Comparison of ENCODE assay signal across 13 cellular contexts in the genomic region with DNA sequence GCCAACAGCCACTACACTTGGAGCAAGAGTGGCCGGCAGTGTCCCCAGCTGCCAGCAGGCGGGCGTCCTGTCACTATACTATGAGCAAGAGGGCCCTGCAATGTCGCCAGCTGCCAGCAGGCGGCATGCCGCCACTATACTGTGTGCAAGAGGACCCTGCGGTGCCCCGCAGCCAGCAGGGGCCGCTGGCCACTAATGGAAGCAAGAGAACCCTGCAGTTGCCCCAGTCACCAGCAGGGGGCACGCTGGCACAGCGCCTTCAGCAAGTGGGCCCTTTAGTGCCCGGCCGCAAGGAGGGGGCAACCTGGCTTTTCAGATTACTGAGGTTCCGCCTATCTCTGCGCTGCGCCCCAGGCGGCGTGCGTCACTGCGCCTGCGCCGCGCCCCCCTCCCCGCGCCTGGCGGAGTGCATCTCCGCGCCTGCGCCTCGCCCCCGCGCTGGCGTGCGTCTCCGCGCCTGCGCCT. TPM values are rescaled to one million over a fixed set of nuclear protein-coding genes. Genes with fewer than 3 reads are reported as not detected.
DNase-seq lines count a peak whose midpoint lies in the region; ATAC-seq, FAIRE-seq and TF ChIP-seq lines count a peak whose summit lies in the region.
"Not testable (repeated sequence)": the region's sequence is repeated elsewhere in the genome, so short reads cannot be mapped to it uniquely, and the experiment has no call there.
"Had no signal": no experiment of that assay in that cellular context is flagged by ENCODE, and none has a peak within 500 bp of the region (broad histone marks: within the 10 kb centered on the region; RNA-seq: fewer than 3 reads in every experiment).

No MANE protein-coding gene starts in this region.

- WGBS in heart right ventricle, 2 donors = 64 to 76% methylated on average over 9 to 24 of the region's 37 CpGs

- FAIRE-seq in bronchial epithelial cell (lab: Jason Lieb, UNC) = not testable (repeated sequence)

- peak; percentile 3 for TF ChIP-seq CTCF in GM13977 (IDR thresholded peaks at IDR 0.05; ENCODE audit: extremely low read depth, insufficient read depth, missing control alignments)
- TF ChIP-seq CTCF in KMS-11 (conservative IDR thresholded peaks at IDR 0.05; ENCODE audit: low read depth, low read length) = peak; percentile 79
- peak; percentile 4 for TF ChIP-seq CTCF in bronchial epithelial cell (IDR thresholded peaks at IDR 0.05; ENCODE audit: insufficient read depth, low read length, severe bottlenecking)
- peak in 7 of 9 donors; percentile 3 to 43 (median 27) for TF ChIP-seq CTCF in heart right ventricle (IDR thresholded peaks at IDR 0.05)
- TF ChIP-seq CTCF in neural progenitor cell (IDR thresholded peaks at IDR 0.05) = peak; percentile 21
- TF ChIP-seq CTCF in thoracic aorta (IDR thresholded peaks at IDR 0.05) = peak; percentile 24

- not testable (repeated sequence) for H3K4me1 Mint-ChIP-seq in neural progenitor cell

- not testable (repeated sequence) for H3K9me3 Mint-ChIP-seq in neural progenitor cell

- H3K36me3 Mint-ChIP-seq in neural progenitor cell = not testable (repeated sequence)

- H3K4me3 ChIP-seq in KMS-11 (IDR thresholded peaks at IDR 0.05; ENCODE audit: insufficient read depth, low read depth, low read length); bronchial epithelial cell (ENCODE audit: low read depth, low read length); heart right ventricle; neural progenitor cell; thoracic aorta: not testable (repeated sequence)

- not testable (repeated sequence) for H3K36me3 ChIP-seq in KMS-11 (ENCODE audit: insufficient read depth); bronchial epithelial cell (ENCODE audit: control insufficient read depth, insufficient read depth, low read length); heart right ventricle; neural progenitor cell; thoracic aorta

- not testable (repeated sequence) for H4K20me1 ChIP-seq in KMS-11 (ENCODE audit: insufficient read depth); neural progenitor cell (ENCODE audit: low read depth)

- not testable (repeated sequence) for H3K4me3 Mint-ChIP-seq in neural progenitor cell

- H3K79me2 ChIP-seq in KMS-11 (ENCODE audit: insufficient read depth, low read depth); neural progenitor cell (ENCODE audit: low read depth): not testable (repeated sequence)

- not testable (repeated sequence) for H3K27ac Mint-ChIP-seq in neural progenitor cell

- DNase-seq in GM13977 (ENCODE audit: low spot score); bronchial epithelial cell (ENCODE audit: low read depth); thoracic aorta (ENCODE audit: low spot score): not testable (repeated sequence)
- DNase-seq in activated CD4-positive, alpha-beta T cell treated with anti-CD3 and anti-CD28 coated beads for 48 hours = peak; percentile 57
- DNase-seq in heart right ventricle (peak in 1 of 2 donors; percentile 27), neural progenitor cell (ENCODE audit: low spot score) (peak; percentile 5)

- not testable (repeated sequence) for H3K27me3 Mint-ChIP-seq in neural progenitor cell (ENCODE audit: insufficient read depth, low read depth)

- not testable (repeated sequence) for H2AFZ ChIP-seq in KMS-11 (ENCODE audit: low read depth); neural progenitor cell (replicated peaks)

- H3K4me2 ChIP-seq in KMS-11, neural progenitor cell: not testable (repeated sequence)

- H3K9ac ChIP-seq in KMS-11, neural progenitor cell: not testable (repeated sequence)

- H3K9me3 ChIP-seq in heart right ventricle (peaks cover 0 to 10% (median 0%) of the 10 kb centered on the region in 11 donors), neural progenitor cell (ENCODE audit: low read depth) (peaks cover 17% of the 10 kb centered on the region)
- not testable (repeated sequence) for H3K9me3 ChIP-seq in thoracic aorta

- intact Hi-C loops in heart right ventricle (cut with DNase I) = not testable (repeated sequence)

- not testable (repeated sequence) for H3K27me3 ChIP-seq in KMS-11 (ENCODE audit: insufficient read depth, low read depth); bronchial epithelial cell (ENCODE audit: control insufficient read depth, insufficient read depth, low read length); heart right ventricle; neural progenitor cell; thoracic aorta (replicated peaks; ENCODE audit: insufficient read depth)

- H3K27ac ChIP-seq in KMS-11, heart right ventricle, neural progenitor cell, thoracic aorta: not testable (repeated sequence)

- H3K4me1 ChIP-seq in KMS-11 (ENCODE audit: low read depth, poor library complexity, severe bottlenecking); heart right ventricle; neural progenitor cell; thoracic aorta (ENCODE audit: control insufficient read depth in 1 of 2, low read depth in 2 of 2): not testable (repeated sequence)

- ATAC-seq in GM21825 (IDR thresholded peaks at IDR 0.05; ENCODE audit: unreplicated experiment) = peak; percentile 27
- peak in 6 of 8 donors; percentile 25 to 81 (median 44) for ATAC-seq in heart right ventricle
- ATAC-seq in thoracic aorta (ENCODE audit: insufficient number of reproducible peaks, low FRiP score, low read depth) = peak; percentile 70

- not testable (repeated sequence) for H3F3A ChIP-seq in neural progenitor cell (ENCODE audit: low read depth)

- in situ Hi-C loops in GM13977 (cut with MboI; ENCODE audit: low pct_unique_long_range_greater_than_20kb, low sequenced_read_pairs, unreplicated experiment) = not testable (repeated sequence)

RNA-seq across cellular contexts. Expression of a gene that starts 53.0 kb away (rescaled TPM):
- total RNA-seq in bronchial epithelial cell (not detected in 2 replicates), heart right ventricle (not detected), neural progenitor cell (ENCODE audit: low replicate concordance) (not detected in 2 replicates), thoracic aorta (not detected)
- polyA plus RNA-seq in heart right ventricle = not detected
- total RNA-seq: activated CD4-positive, alpha-beta T cell treated with anti-CD3 and anti-CD28 coated beads, Interleukin-2, amount 10 ng/mL, durations not matched to agents 7 days and 5 days; omental fat pad; suprapubic skin had no signal
- polyA plus RNA-seq: BJ, IgD-negative memory B cell had no signal

RNA-seq across cellular contexts. Expression of a gene that starts 56.3 kb away (rescaled TPM):
- not detected in 2 replicates for total RNA-seq in bronchial epithelial cell
- total RNA-seq in heart right ventricle = not detected
- polyA plus RNA-seq in heart right ventricle = not detected
- total RNA-seq in neural progenitor cell (ENCODE audit: low replicate concordance) = not detected in 2 replicates
- total RNA-seq in thoracic aorta = not detected
- total RNA-seq: activated CD4-positive, alpha-beta T cell treated with anti-CD3 and anti-CD28 coated beads, Interleukin-2, amount 10 ng/mL, durations not matched to agents 7 days and 5 days; omental fat pad; suprapubic skin had no signal
- polyA plus RNA-seq: BJ, IgD-negative memory B cell had no signal

Comparison
In these comparisons a context has a peak if more than half of its experiments do, and no peak if none do; other contexts are left out.
1. CTCF ChIP-seq: peak in every context shown above with its lines; median percentile 79 in KMS-11; 27 in heart right ventricle; 24 in thoracic aorta; 21 in neural progenitor cell; 4 in bronchial epithelial cell; 3 in GM13977.